Comparison of ENCODE assay signal across 19 cellular contexts in genomic region chr11:12133539-12134238, GRCh38. TPM values are rescaled to one million over a fixed set of nuclear protein-coding genes. Genes with fewer than 3 reads are reported as not detected.
DNase-seq lines count a peak whose midpoint lies in the region; ATAC-seq, FAIRE-seq and TF ChIP-seq lines count a peak whose summit lies in the region.
"Had no signal": no experiment of that assay in that cellular context is flagged by ENCODE, and none has a peak within 500 bp of the region (broad histone marks: within the 10 kb centered on the region; RNA-seq: fewer than 3 reads in every experiment).

No MANE protein-coding gene starts in this region.

- FAIRE-seq in astrocyte (lab: Jason Lieb, UNC), result no peak

- no peak overlapping the region for H3K4me2 ChIP-seq in astrocyte (ENCODE audit: low read length)

- peak; percentile 56 for ATAC-seq in HG03135 (IDR thresholded peaks at IDR 0.05; ENCODE audit: unreplicated experiment)
- ATAC-seq in stimulated activated naive CD8-positive, alpha-beta T cell treated with anti-CD3 and anti-CD28 coated beads, Interleukin-15, amount 100 ng/mL, for 72 hours, result peak; percentile 65
- ATAC-seq in esophagus mucosa, result no peak
- ATAC-seq: activated CD8-positive, alpha-beta memory T cell treated with anti-CD3 and anti-CD28 coated beads, Interleukin-2, amount 10 ng/mL, durations not matched to agents 7 days and 5 days; stimulated activated effector memory CD8-positive, alpha-beta T cell treated with anti-CD3 and anti-CD28 coated beads, Interleukin-12 subunit alpha, Interleukin-12 subunit beta, amount 100 ng/mL, for 72 hours had no signal

- H3K4me1 Mint-ChIP-seq in activated T-cell treated with anti-CD3 and anti-CD28 coated beads, Interleukin-2, amount 50 U/mL, for 24 hours (ENCODE audit: low read depth), result peaks cover 44% of the 10 kb centered on the region
- peaks cover 40% of the 10 kb centered on the region for H3K4me1 Mint-ChIP-seq in astrocyte (ENCODE audit: low read depth, unreplicated experiment)
- peaks cover 41% of the 10 kb centered on the region for H3K4me1 Mint-ChIP-seq in stimulated activated naive CD8-positive, alpha-beta T cell treated with anti-CD3 and anti-CD28 coated beads, Interleukin-15, amount 100 ng/mL, for 72 hours

- DNase-seq in activated T-cell treated with anti-CD3 and anti-CD28 coated beads, Interleukin-2, amount 50 U/mL, for 24 hours, result peak; percentile 24
- no peak for DNase-seq in activated T-cell treated with anti-CD3 and anti-CD28 coated beads, Interleukin-2, amount 50 U/mL, for 48 hours
- DNase-seq in astrocyte (ENCODE audit: low read depth), result no peak
- DNase-seq in stimulated activated naive CD8-positive, alpha-beta T cell treated with anti-CD3 and anti-CD28 coated beads, Interleukin-15, amount 100 ng/mL, for 72 hours, result no peak
- no peak for DNase-seq in DMS153 treated with DMSO at 0.1 percent for 48 hours (lab: John Stamatoyannopoulos, UW; ENCODE audit: unreplicated experiment)
- no peak for DNase-seq in pons (ENCODE audit: low spot score)
- DNase-seq: activated CD8-positive, alpha-beta memory T cell treated with anti-CD3 and anti-CD28 coated beads, Interleukin-2, amount 10 ng/mL, durations not matched to agents 7 days and 5 days; anterior cingulate cortex; Calu3; effector CD4-positive, alpha-beta T cell; NCI-H2171; stimulated activated CD4-positive, alpha-beta T cell treated with anti-CD3 and anti-CD28 coated beads, Interleukin-4, amount 100 ng/mL, for 24 hours had no signal

- no peak overlapping the region for H3K4me3 Mint-ChIP-seq in activated T-cell treated with anti-CD3 and anti-CD28 coated beads, Interleukin-2, amount 50 U/mL, for 24 hours
- H3K4me3 Mint-ChIP-seq in astrocyte (ENCODE audit: unreplicated experiment), result peak overlapping the region; percentile 27
- H3K4me3 Mint-ChIP-seq in stimulated activated naive CD8-positive, alpha-beta T cell treated with anti-CD3 and anti-CD28 coated beads, Interleukin-15, amount 100 ng/mL, for 72 hours, result peak overlapping the region; percentile 53 to 55
- H3K4me3 Mint-ChIP-seq: activated CD8-positive, alpha-beta memory T cell treated with anti-CD3 and anti-CD28 coated beads, Interleukin-2, amount 10 ng/mL, durations not matched to agents 7 days and 5 days; neural crest cell; stimulated activated effector memory CD8-positive, alpha-beta T cell treated with anti-CD3 and anti-CD28 coated beads, Interleukin-12 subunit alpha, Interleukin-12 subunit beta, amount 100 ng/mL, for 72 hours had no signal

- peaks cover 78% of the 10 kb centered on the region for H4K20me1 ChIP-seq in astrocyte (ENCODE audit: insufficient read depth, low read length)

- H3K9me3 ChIP-seq in astrocyte (ENCODE audit: insufficient read depth, low read depth, low read length), result no peaks in the 10 kb centered on the region
- H3K9me3 ChIP-seq: lower lobe of right lung, right lobe of liver, SJSA1 had no signal

- no peaks in the 10 kb centered on the region for H3K27me3 Mint-ChIP-seq in activated T-cell treated with anti-CD3 and anti-CD28 coated beads, Interleukin-2, amount 50 U/mL, for 24 hours
- H3K27me3 Mint-ChIP-seq in astrocyte (ENCODE audit: low read depth, unreplicated experiment), result no peaks in the 10 kb centered on the region
- H3K27me3 Mint-ChIP-seq in stimulated activated naive CD8-positive, alpha-beta T cell treated with anti-CD3 and anti-CD28 coated beads, Interleukin-15, amount 100 ng/mL, for 72 hours, result no peaks in the 10 kb centered on the region
- H3K27me3 Mint-ChIP-seq: activated CD8-positive, alpha-beta memory T cell treated with anti-CD3 and anti-CD28 coated beads, Interleukin-2, amount 10 ng/mL, durations not matched to agents 7 days and 5 days had no signal

- no peak overlapping the region for H2AFZ ChIP-seq in astrocyte (ENCODE audit: low read depth, low read length)

- no peak overlapping the region for H3K27ac Mint-ChIP-seq in activated T-cell treated with anti-CD3 and anti-CD28 coated beads, Interleukin-2, amount 50 U/mL, for 24 hours
- H3K27ac Mint-ChIP-seq in astrocyte (ENCODE audit: unreplicated experiment), result no peak overlapping the region
- peak overlapping the region; percentile 27 to 90 for H3K27ac Mint-ChIP-seq in stimulated activated naive CD8-positive, alpha-beta T cell treated with anti-CD3 and anti-CD28 coated beads, Interleukin-15, amount 100 ng/mL, for 72 hours
- H3K27ac Mint-ChIP-seq: stimulated activated effector memory CD8-positive, alpha-beta T cell treated with anti-CD3 and anti-CD28 coated beads, Interleukin-12 subunit alpha, Interleukin-12 subunit beta, amount 100 ng/mL, for 72 hours had no signal

- H3K9ac ChIP-seq in astrocyte (ENCODE audit: low read length), result peak overlapping the region; percentile 14

- H3K36me3 ChIP-seq in astrocyte (ENCODE audit: insufficient read depth, low read length), result peaks cover 48% of the 10 kb centered on the region
- H3K36me3 ChIP-seq: right lobe of liver had no signal

- no peaks in the 10 kb centered on the region for H3K27me3 ChIP-seq in astrocyte (ENCODE audit: insufficient read depth, low read length)
- H3K27me3 ChIP-seq: right lobe of liver, SJSA1 had no signal

- peaks cover 98% of the 10 kb centered on the region for H3K79me2 ChIP-seq in astrocyte (ENCODE audit: insufficient read depth, low read length)

- no peak for TF ChIP-seq CTCF in astrocyte (IDR thresholded peaks at IDR 0.05; ENCODE audit: insufficient read depth, low read depth, low read length)

- no peak overlapping the region for H3K27ac ChIP-seq in astrocyte (ENCODE audit: low read depth, low read length)
- H3K27ac ChIP-seq: lower lobe of right lung, right lobe of liver, SJSA1 had no signal

- peaks cover 3% of the 10 kb centered on the region for H3K36me3 Mint-ChIP-seq in activated T-cell treated with anti-CD3 and anti-CD28 coated beads, Interleukin-2, amount 50 U/mL, for 24 hours (ENCODE audit: low read depth)
- peaks cover 28% of the 10 kb centered on the region for H3K36me3 Mint-ChIP-seq in astrocyte (ENCODE audit: low read depth, unreplicated experiment)

- no peak overlapping the region for H3K4me3 ChIP-seq in astrocyte (ENCODE audit: insufficient read depth, low read depth, low read length)
- H3K4me3 ChIP-seq: lower lobe of right lung, right lobe of liver, SJSA1 had no signal

- H3K4me1 ChIP-seq in astrocyte (ENCODE audit: insufficient read depth, low read length), result peaks cover 45% of the 10 kb centered on the region
- H3K4me1 ChIP-seq: right lobe of liver had no signal

- H3K9me3 Mint-ChIP-seq in activated T-cell treated with anti-CD3 and anti-CD28 coated beads, Interleukin-2, amount 50 U/mL, for 24 hours, result no peaks in the 10 kb centered on the region
- no peaks in the 10 kb centered on the region for H3K9me3 Mint-ChIP-seq in astrocyte (ENCODE audit: unreplicated experiment)
- H3K9me3 Mint-ChIP-seq in stimulated activated naive CD8-positive, alpha-beta T cell treated with anti-CD3 and anti-CD28 coated beads, Interleukin-15, amount 100 ng/mL, for 72 hours, result no peaks in the 10 kb centered on the region
- H3K9me3 Mint-ChIP-seq: neural crest cell; stimulated activated effector memory CD8-positive, alpha-beta T cell treated with anti-CD3 and anti-CD28 coated beads, Interleukin-12 subunit alpha, Interleukin-12 subunit beta, amount 100 ng/mL, for 72 hours had no signal

RNA-seq across cellular contexts. Expression of gene MICAL2, which starts 23.3 kb away (rescaled TPM):
- total RNA-seq in astrocyte, result 357 and 471 TPM in 2 replicates
- total RNA-seq in esophagus mucosa, result 15.5 TPM

Comparison
In these comparisons a context has a peak if more than half of its experiments do, and no peak if none do; other contexts are left out.
1. H3K27ac Mint-ChIP-seq: peak in stimulated activated naive CD8-positive, alpha-beta T cell treated with anti-CD3 and anti-CD28 coated beads, Interleukin-15, amount 100 ng/mL, for 72 hours (2 of 2); none in activated T-cell treated with anti-CD3 and anti-CD28 coated beads, Interleukin-2, amount 50 U/mL, for 24 hours (single experiment) and astrocyte (single experiment).
2. RNA of gene MICAL2, which starts 23.3 kb away (total RNA-seq): 357 to 471 TPM in astrocyte; 15.5 TPM in esophagus mucosa (single experiment); every median in the first group is over 10 times any median in the second.